In genomic region chr9:80507611-80508010, GRCh38 we compare ENCODE assay signal across 15 cellular contexts.
A peak's percentile ranks its signal among the peaks of the same experiment; 100 is the strongest.
DNase-seq lines count a peak whose midpoint lies in the region; ATAC-seq and TF ChIP-seq lines count a peak whose summit lies in the region.
"Had no signal": no experiment of that assay in that cellular context is flagged by ENCODE, and none has a peak within 500 bp of the region (broad histone marks: within the 10 kb centered on the region; RNA-seq: fewer than 3 reads in every experiment).

No MANE protein-coding gene starts in this region.

- 40 to 65% methylated on average over 3 of the region's 3 CpGs for WGBS in esophagus squamous epithelium, 2 donors

- no peak for ATAC-seq in natural killer cell treated with Interleukin-12 subunit alpha and Interleukin-12 subunit beta and Interleukin-15 and Interleukin-18, amount 100 ng/mL, for 72 hours
- ATAC-seq: GM23338 had no signal

- peaks cover 0 to 15% (median 5%) of the 10 kb centered on the region in 3 donors for H3K4me1 ChIP-seq in esophagus squamous epithelium
- H3K4me1 ChIP-seq: BLaER1 treated with 17β-estradiol and CSF1 and Interleukin-3, amounts not matched to agents 10 nM and 100 nM had no signal

- no peak for TF ChIP-seq POLR2A in esophagus squamous epithelium (IDR thresholded peaks at IDR 0.05)

- no peak overlapping the region for H3K4me3 Mint-ChIP-seq in natural killer cell treated with Interleukin-12 subunit alpha and Interleukin-12 subunit beta and Interleukin-15 and Interleukin-18, amount 100 ng/mL, for 72 hours
- H3K4me3 Mint-ChIP-seq: CD4-positive, CD25-positive, alpha-beta regulatory T cell; GM23338 had no signal

- H3K36me3 Mint-ChIP-seq in natural killer cell treated with Interleukin-12 subunit alpha and Interleukin-12 subunit beta and Interleukin-15 and Interleukin-18, amount 100 ng/mL, for 72 hours: no peaks in the 10 kb centered on the region
- H3K36me3 Mint-ChIP-seq: CD4-positive, CD25-positive, alpha-beta regulatory T cell had no signal

- H3K27me3 ChIP-seq in esophagus squamous epithelium: no peaks in the 10 kb centered on the region
- H3K27me3 ChIP-seq: BLaER1 treated with 17β-estradiol and CSF1 and Interleukin-3, amounts not matched to agents 10 nM and 100 nM had no signal

- no peaks in the 10 kb centered on the region for H3K36me3 ChIP-seq in esophagus squamous epithelium
- H3K36me3 ChIP-seq: BLaER1 treated with 17β-estradiol and CSF1 and Interleukin-3, amounts not matched to agents 10 nM and 100 nM had no signal

- H3K27ac ChIP-seq in esophagus squamous epithelium: no peak overlapping the region
- H3K27ac ChIP-seq: BLaER1 treated with 17β-estradiol and CSF1 and Interleukin-3, amounts not matched to agents 10 nM and 100 nM had no signal

- no peak overlapping the region for H3K27ac Mint-ChIP-seq in natural killer cell treated with Interleukin-12 subunit alpha and Interleukin-12 subunit beta and Interleukin-15 and Interleukin-18, amount 100 ng/mL, for 72 hours
- H3K27ac Mint-ChIP-seq: CD4-positive, CD25-positive, alpha-beta regulatory T cell; GM23338 had no signal

- peaks cover 14% of the 10 kb centered on the region for H3K9me3 Mint-ChIP-seq in natural killer cell treated with Interleukin-12 subunit alpha and Interleukin-12 subunit beta and Interleukin-15 and Interleukin-18, amount 100 ng/mL, for 72 hours
- H3K9me3 Mint-ChIP-seq: GM23338 had no signal

- no peak overlapping the region for H3K4me3 ChIP-seq in esophagus squamous epithelium
- H3K4me3 ChIP-seq: BLaER1 treated with 17β-estradiol and CSF1 and Interleukin-3, amounts not matched to agents 10 nM and 100 nM; GM23338 had no signal

- no peaks in the 10 kb centered on the region for H3K27me3 Mint-ChIP-seq in natural killer cell treated with Interleukin-12 subunit alpha and Interleukin-12 subunit beta and Interleukin-15 and Interleukin-18, amount 100 ng/mL, for 72 hours
- H3K27me3 Mint-ChIP-seq: CD4-positive, CD25-positive, alpha-beta regulatory T cell had no signal

- peak; percentile 32 to 42 for DNase-seq in NCI-H526 (lab: John Stamatoyannopoulos, UW)
- no peak for DNase-seq in NCI-H526 treated with DMSO at 0.1 percent for 48 hours (lab: John Stamatoyannopoulos, UW)
- DNase-seq in NCI-H2171 (lab: John Stamatoyannopoulos, UW): peak; percentile 36
- peak; percentile 59 to 75 for DNase-seq in cerebellar nuclear complex (lab: John Stamatoyannopoulos, UW)
- DNase-seq in GF-D8 (lab: John Stamatoyannopoulos, UW): no peak
- no peak for DNase-seq in natural killer cell treated with Interleukin-12 subunit alpha and Interleukin-12 subunit beta and Interleukin-15 and Interleukin-18, amount 100 ng/mL, for 72 hours (ENCODE audit: low spot score)
- DNase-seq in esophagus squamous epithelium (lab: John Stamatoyannopoulos, UW): no peak
- DNase-seq: ACHN; Calu3; CD4-positive, CD25-positive, alpha-beta regulatory T cell; DMS 273 treated with DMSO at 0.1 percent for 48 hours; H7; IMR-90 had no signal

- intact Hi-C loops in esophagus squamous epithelium (cut with DNase I): no loop called here

- TF ChIP-seq CTCF in esophagus squamous epithelium (IDR thresholded peaks at IDR 0.05): no peak

- no peaks in the 10 kb centered on the region for H3K4me1 Mint-ChIP-seq in natural killer cell treated with Interleukin-12 subunit alpha and Interleukin-12 subunit beta and Interleukin-15 and Interleukin-18, amount 100 ng/mL, for 72 hours (ENCODE audit: low read depth in 2 of 2)
- H3K4me1 Mint-ChIP-seq: CD4-positive, CD25-positive, alpha-beta regulatory T cell had no signal

- no peaks in the 10 kb centered on the region for H3K9me3 ChIP-seq in esophagus squamous epithelium
- H3K9me3 ChIP-seq: BLaER1 treated with 17β-estradiol and CSF1 and Interleukin-3, amounts not matched to agents 10 nM and 100 nM had no signal

Comparison
In these comparisons a context has a peak if more than half of its experiments do, and no peak if none do; other contexts are left out.
1. DNase-seq: peak in NCI-H526 (2 of 2), NCI-H2171 (single experiment) and cerebellar nuclear complex (2 of 2); none in NCI-H526 treated with DMSO at 0.1 percent for 48 hours (single experiment), GF-D8 (single experiment), natural killer cell treated with Interleukin-12 subunit alpha and Interleukin-12 subunit beta and Interleukin-15 and Interleukin-18, amount 100 ng/mL, for 72 hours (single experiment) and esophagus squamous epithelium (single experiment).